Comparison of ENCODE assay signal across 23 cellular contexts in genomic region chr10:35424680-35425285, GRCh38.
DNase-seq lines count a peak whose midpoint lies in the region; ATAC-seq, FAIRE-seq and TF ChIP-seq lines count a peak whose summit lies in the region.
"Had no signal": no experiment of that assay in that cellular context is flagged by ENCODE, and none has a peak within 500 bp of the region (broad histone marks: within the 10 kb centered on the region; RNA-seq: fewer than 3 reads in every experiment).

No MANE protein-coding gene starts in this region.

- H3K27ac ChIP-seq in ACC112 (ENCODE audit: low read depth, low read length) (peak overlapping the region; percentile 93), HepG2 (ENCODE audit: extremely low read length, insufficient read depth, low read length) (peak overlapping the region; percentile 4), sigmoid colon (peak overlapping the region in 3 of 4 donors; percentile 43 to 91 (median 88))
- H3K27ac ChIP-seq: HL-60, SK-N-MC had no signal

- H3K4me3 Mint-ChIP-seq in WTC11: no peak overlapping the region
- H3K4me3 Mint-ChIP-seq: activated CD4-positive, alpha-beta memory T cell treated with anti-CD3 and anti-CD28 coated beads for 36 hours; CD8-positive, alpha-beta memory T cell; stimulated activated effector memory CD8-positive, alpha-beta T cell treated with anti-CD3 and anti-CD28 coated beads, Interleukin-12 subunit alpha, Interleukin-12 subunit beta, amount 100 ng/mL, for 72 hours had no signal

- TF ChIP-seq POLR2A in HepG2 (IDR thresholded peaks at IDR 0.05; ENCODE audit: insufficient read depth in 1 of 2, low read depth in 2 of 2, low read length in 2 of 2) (no peak), sigmoid colon (IDR thresholded peaks at IDR 0.05) (no peak)

- H3K36me3 ChIP-seq in ACC112 (ENCODE audit: insufficient read depth, low read length) (no peaks in the 10 kb centered on the region), HepG2 (replicated peaks in 1 of 2; ENCODE audit: control insufficient read depth in 1 of 2, insufficient read depth in 2 of 2, low read length in 2 of 2) (no peaks in the 10 kb centered on the region), sigmoid colon (no peaks in the 10 kb centered on the region)
- H3K36me3 ChIP-seq: esophagus squamous epithelium had no signal

- no peak overlapping the region for H3K4me2 ChIP-seq in HepG2 (ENCODE audit: low read depth, low read length)

- H3K4me3 ChIP-seq in ACC112 (ENCODE audit: low read depth, low read length) (no peak overlapping the region), HepG2 (replicated peaks in 1 of 3; ENCODE audit: insufficient read depth in 1 of 3, low read depth in 2 of 3, low read length in 3 of 3) (no peak overlapping the region), sigmoid colon (no peak overlapping the region)
- H3K4me3 ChIP-seq: esophagus squamous epithelium, heart right ventricle, SK-N-MC had no signal

- H4K20me1 ChIP-seq in HepG2 (ENCODE audit: insufficient read depth, low read length): no peaks in the 10 kb centered on the region

- H3K4me1 ChIP-seq in ACC112 (ENCODE audit: control insufficient read depth, insufficient read depth, low read length, unreplicated experiment): peaks cover 61% of the 10 kb centered on the region
- peaks cover 80% of the 10 kb centered on the region for H3K4me1 ChIP-seq in HepG2 (ENCODE audit: insufficient read depth, low read length)
- H3K4me1 ChIP-seq in sigmoid colon: peaks cover 0 to 80% (median 69%) of the 10 kb centered on the region in 4 donors

- CTCF ChIA-PET in WTC11 (lab: Charles Lee) (no interaction called here), HepG2 (lab: Yijun Ruan, JAX; ENCODE audit: low intra/inter-chr PET ratio, low total read pairs) (no interaction called here)

- 96% methylated on average over 7 of the region's 8 CpGs for WGBS in HepG2 (ENCODE audit: low lambda C conversion rate)
- 83 to 87% methylated on average over 8 of the region's 8 CpGs for WGBS in sigmoid colon, 2 donors

- no TSS peak for BruUV-seq in HepG2 (replicated peaks; lab: Mats Ljungman, UMichigan)

- TF ChIP-seq CTCF in WTC11 (IDR thresholded peaks at IDR 0.05) (no peak), HepG2 (CRISPR knock-in tag; IDR thresholded peaks at IDR 0.05) (no peak), sigmoid colon (IDR thresholded peaks at IDR 0.05) (no peak)

- H3K9me3 Mint-ChIP-seq in WTC11: no peaks in the 10 kb centered on the region
- H3K9me3 Mint-ChIP-seq: activated CD4-positive, alpha-beta memory T cell treated with anti-CD3 and anti-CD28 coated beads for 36 hours; CD8-positive, alpha-beta memory T cell; stimulated activated effector memory CD8-positive, alpha-beta T cell treated with anti-CD3 and anti-CD28 coated beads, Interleukin-12 subunit alpha, Interleukin-12 subunit beta, amount 100 ng/mL, for 72 hours had no signal

- H3K27ac Mint-ChIP-seq in WTC11: peak overlapping the region; percentile 64
- H3K27ac Mint-ChIP-seq: activated CD4-positive, alpha-beta memory T cell treated with anti-CD3 and anti-CD28 coated beads for 36 hours; stimulated activated effector memory CD8-positive, alpha-beta T cell treated with anti-CD3 and anti-CD28 coated beads, Interleukin-12 subunit alpha, Interleukin-12 subunit beta, amount 100 ng/mL, for 72 hours had no signal

- TF ChIP-seq RAD21 in HepG2 (CRISPR knock-in tag; IDR thresholded peaks at IDR 0.05): no peak

- H3K9me3 ChIP-seq in HepG2 (ENCODE audit: low read length) (no peaks in the 10 kb centered on the region), sigmoid colon (no peaks in the 10 kb centered on the region)
- H3K9me3 ChIP-seq: esophagus squamous epithelium, heart right ventricle had no signal

- ATAC-seq in WTC11 (no peak), HepG2 (no peak), HG02610 (IDR thresholded peaks at IDR 0.05; ENCODE audit: unreplicated experiment) (no peak)
- ATAC-seq: sciatic nerve; stimulated activated effector memory CD8-positive, alpha-beta T cell treated with anti-CD3 and anti-CD28 coated beads, Interleukin-12 subunit alpha, Interleukin-12 subunit beta, amount 100 ng/mL, for 72 hours had no signal

- no peak for FAIRE-seq in HepG2 (lab: Jason Lieb, UNC)
- FAIRE-seq: TTC549 had no signal

- POLR2A ChIA-PET in WTC11 (lab: Charles Lee): no interaction called here
- POLR2A ChIA-PET in HepG2 (lab: Yijun Ruan, JAX): no interaction called here

- H3K36me3 Mint-ChIP-seq in WTC11: no peaks in the 10 kb centered on the region
- H3K36me3 Mint-ChIP-seq: naive B cell; stimulated activated effector memory CD8-positive, alpha-beta T cell treated with anti-CD3 and anti-CD28 coated beads, Interleukin-12 subunit alpha, Interleukin-12 subunit beta, amount 100 ng/mL, for 72 hours had no signal

- H3K4me1 Mint-ChIP-seq in WTC11: peaks cover 59% of the 10 kb centered on the region

- DNase-seq in WTC11 (ENCODE audit: low spot score): no peak
- no peak for DNase-seq in HepG2 (ENCODE audit: low spot score)
- peak; percentile 60 for DNase-seq in sigmoid colon
- no peak for DNase-seq in ureter (ENCODE audit: low spot score)
- no peak for DNase-seq in stimulated activated CD4-positive, alpha-beta T cell treated with anti-CD3 and anti-CD28 coated beads, Interleukin-4, amount 100 ng/mL, for 24 hours
- no peak for DNase-seq in DMS 273 (lab: John Stamatoyannopoulos, UW; ENCODE audit: unreplicated experiment)
- DNase-seq: ACHN; activated CD4-positive, alpha-beta memory T cell treated with anti-CD3 and anti-CD28 coated beads for 36 hours; CD8-positive, alpha-beta memory T cell; esophagus squamous epithelium; heart right ventricle; Kasumi-1; naive B cell; NCI-H1436; NCI-H510A; OCI-M1 had no signal

- H3K9ac ChIP-seq in HepG2 (ENCODE audit: insufficient read depth, low read depth, low read length): no peak overlapping the region

- H3K79me2 ChIP-seq in ACC112 (ENCODE audit: control insufficient read depth, insufficient read depth, low read length, unreplicated experiment) (peaks cover 93% of the 10 kb centered on the region), HepG2 (ENCODE audit: insufficient read depth, low read length) (peaks cover 89% of the 10 kb centered on the region)

- in situ Hi-C loops in HepG2 (cut with HindIII; ENCODE audit: extremely low pct_ligation_motif_present, low pct_unique_long_range_greater_than_20kb): no loop called here

- TF ChIP-seq EP300 in HepG2 (IDR thresholded peaks at IDR 0.05; ENCODE audit: low read depth in 2 of 2, low read length in 2 of 2) (no peak), HepG2 (CRISPR knock-in tag; IDR thresholded peaks at IDR 0.05; ENCODE audit: borderline replicate concordance) (no peak), sigmoid colon (IDR thresholded peaks at IDR 0.05) (no peak)

- intact Hi-C loops in HepG2 (cut with micrococcal nuclease; ENCODE audit: unreplicated experiment) (no loop called here), sigmoid colon (cut with DNase I) (loop anchor here (5.0 kb wide), 1 partner anchor 87 kb away; the partner anchor contains the start of gene CCNY)

- no peaks in the 10 kb centered on the region for H3K27me3 Mint-ChIP-seq in WTC11 (ENCODE audit: low read depth)
- H3K27me3 Mint-ChIP-seq: activated CD4-positive, alpha-beta memory T cell treated with anti-CD3 and anti-CD28 coated beads for 36 hours; CD8-positive, alpha-beta memory T cell; naive B cell had no signal

- H2AFZ ChIP-seq in ACC112 (ENCODE audit: low read length, unreplicated experiment): no peak overlapping the region
- H2AFZ ChIP-seq in HepG2 (ENCODE audit: low read length): no peak overlapping the region

- H3K27me3 ChIP-seq in ACC112 (ENCODE audit: insufficient read depth, low read length): no peaks in the 10 kb centered on the region
- no peaks in the 10 kb centered on the region for H3K27me3 ChIP-seq in HepG2 (ENCODE audit: control insufficient read depth in 1 of 2, insufficient read depth in 2 of 2, low read length in 2 of 2)
- no peaks in the 10 kb centered on the region for H3K27me3 ChIP-seq in sigmoid colon
- H3K27me3 ChIP-seq: esophagus squamous epithelium, heart right ventricle had no signal

TF ChIP-seq in WTC11, 78 proteins besides CTCF, POLR2A, EP300 and RAD21 (continues in another document):
- TF ChIP-seq FOXP1 (CRISPR knock-in tag; IDR thresholded peaks at IDR 0.05; ENCODE audit: borderline replicate concordance) (no peak), FOXJ3 (CRISPR knock-in tag; IDR thresholded peaks at IDR 0.05; ENCODE audit: borderline replicate concordance) (no peak), ELF4 (CRISPR knock-in tag; IDR thresholded peaks at IDR 0.05; ENCODE audit: low read depth) (no peak)
- TF ChIP-seq, protein P1, sequence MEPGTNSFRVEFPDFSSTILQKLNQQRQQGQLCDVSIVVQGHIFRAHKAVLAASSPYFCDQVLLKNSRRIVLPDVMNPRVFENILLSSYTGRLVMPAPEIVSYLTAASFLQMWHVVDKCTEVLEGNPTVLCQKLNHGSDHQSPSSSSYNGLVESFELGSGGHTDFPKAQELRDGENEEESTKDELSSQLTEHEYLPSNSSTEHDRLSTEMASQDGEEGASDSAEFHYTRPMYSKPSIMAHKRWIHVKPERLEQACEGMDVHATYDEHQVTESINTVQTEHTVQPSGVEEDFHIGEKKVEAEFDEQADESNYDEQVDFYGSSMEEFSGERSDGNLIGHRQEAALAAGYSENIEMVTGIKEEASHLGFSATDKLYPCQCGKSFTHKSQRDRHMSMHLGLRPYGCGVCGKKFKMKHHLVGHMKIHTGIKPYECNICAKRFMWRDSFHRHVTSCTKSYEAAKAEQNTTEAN (CRISPR knock-in tag; IDR thresholded peaks at IDR 0.05): no peak

TF ChIP-seq in HepG2, 621 proteins besides CTCF, POLR2A, EP300 and RAD21:
- TF ChIP-seq ZNF124 (CRISPR knock-in tag; IDR thresholded peaks at IDR 0.05) (no peak), ZNF230 (CRISPR knock-in tag; IDR thresholded peaks at IDR 0.05) (no peak), ZNF530 (CRISPR knock-in tag; IDR thresholded peaks at IDR 0.05; ENCODE audit: low read depth) (no peak), ZNF777 (CRISPR knock-in tag; IDR thresholded peaks at IDR 0.05) (no peak), MXD1 (CRISPR knock-in tag; IDR thresholded peaks at IDR 0.05) (no peak)

Comparison
In these comparisons a context has a peak if more than half of its experiments do, and no peak if none do; other contexts are left out.
1. H3K27ac ChIP-seq: peak in every context shown above with its lines; median percentile 93 in ACC112; 88 in sigmoid colon; 4 in HepG2.